17 cellular contexts compared by ENCODE assay signal in genomic region chr1:119874186-119874585, GRCh38. TPM values are rescaled to one million over a fixed set of nuclear protein-coding genes. Genes with fewer than 3 reads are reported as not detected.
DNase-seq lines count a peak whose midpoint lies in the region; ATAC-seq, FAIRE-seq and TF ChIP-seq lines count a peak whose summit lies in the region.
"Had no signal": no experiment of that assay in that cellular context is flagged by ENCODE, and none has a peak within 500 bp of the region (broad histone marks: within the 10 kb centered on the region; RNA-seq: fewer than 3 reads in every experiment).

No MANE protein-coding gene starts in this region.

- no peaks in the 10 kb centered on the region for H3K27me3 ChIP-seq in K562 (ENCODE audit: control insufficient read depth in 2 of 2, insufficient read depth in 2 of 2, low read length in 2 of 2)
- H3K27me3 ChIP-seq: BLaER1 had no signal

- no TSS peak for BruUV-seq in K562 (replicated peaks; lab: Mats Ljungman, UMichigan)

- DNase-seq in activated CD4-positive, alpha-beta T cell treated with anti-CD3 and anti-CD28 coated beads, Interleukin-2, amount 10 ng/mL, durations not matched to agents 24 days and 14 days = peak; percentile 45
- DNase-seq in activated CD4-positive, alpha-beta T cell treated with anti-CD3 and anti-CD28 coated beads for 4 hours = no peak
- DNase-seq in K562 (ENCODE audit: extremely low read depth in 1 of 4, low spot score in 3 of 4) (peak in 2 of 4 experiments; percentile 59 to 81), occipital lobe (lab: John Stamatoyannopoulos, UW) (no peak)
- no peak for DNase-seq in central memory CD4-positive, alpha-beta T cell
- DNase-seq: DMS 273 treated with DMSO at 0.1 percent for 48 hours, H7, Karpas-422, NCI-H1930, NCI-H2171 treated with DMSO at 0.1 percent for 48 hours, NCI-H510A had no signal

- H3K27ac Mint-ChIP-seq in activated CD4-positive, alpha-beta T cell treated with anti-CD3 and anti-CD28 coated beads, Interleukin-2, amount 10 ng/mL, durations not matched to agents 24 days and 14 days = no peak overlapping the region
- peak overlapping the region; percentile 88 to 93 (median 89) for H3K27ac Mint-ChIP-seq in nephron

- no peak overlapping the region for H2AFZ ChIP-seq in K562 (ENCODE audit: low read depth, low read length)

- H3K4me1 Mint-ChIP-seq in activated CD4-positive, alpha-beta T cell treated with anti-CD3 and anti-CD28 coated beads, Interleukin-2, amount 10 ng/mL, durations not matched to agents 24 days and 14 days = peaks cover 4% of the 10 kb centered on the region
- H3K4me1 Mint-ChIP-seq in nephron = peaks cover 52% of the 10 kb centered on the region

- CTCF ChIA-PET in K562 (lab: Yijun Ruan, JAX; ENCODE audit: low intra/inter-chr PET ratio) = no interaction called here

- peaks cover 35% of the 10 kb centered on the region for H3K27me3 Mint-ChIP-seq in activated CD4-positive, alpha-beta T cell treated with anti-CD3 and anti-CD28 coated beads, Interleukin-2, amount 10 ng/mL, durations not matched to agents 24 days and 14 days
- H3K27me3 Mint-ChIP-seq in nephron (ENCODE audit: low read depth) = peaks cover 3% of the 10 kb centered on the region

- peak in 2 of 3 experiments; percentile 7 to 17; a peak in 1 of 6 replicates for TF ChIP-seq CTCF in K562 (IDR thresholded peaks at IDR 0.05 in 2 of 3, conservative IDR thresholded peaks at IDR 0.05 in 1 of 3; ENCODE audit: insufficient read depth in 2 of 3, low read depth in 1 of 3, low read length in 3 of 3)
- no peak for TF ChIP-seq CTCF in nephron (IDR thresholded peaks at IDR 0.05; ENCODE audit: unreplicated experiment in 3 of 3)

- peak overlapping the region; percentile 39; the same call in 1 of the 2 replicates for H3K4me2 ChIP-seq in K562 (ENCODE audit: insufficient read depth, low read length)
- H3K4me2 ChIP-seq: BLaER1 had no signal

- H3K4me3 Mint-ChIP-seq in activated CD4-positive, alpha-beta T cell treated with anti-CD3 and anti-CD28 coated beads, Interleukin-2, amount 10 ng/mL, durations not matched to agents 24 days and 14 days = no peak overlapping the region
- H3K4me3 Mint-ChIP-seq in nephron = no peak overlapping the region

- no peaks in the 10 kb centered on the region for H3K79me2 ChIP-seq in K562 (ENCODE audit: control insufficient read depth, insufficient read depth, low read length)

- no peaks in the 10 kb centered on the region for H3K9me1 ChIP-seq in K562 (ENCODE audit: control insufficient read depth, insufficient read depth, low read length)

- H3K9ac ChIP-seq in K562 (ENCODE audit: insufficient read depth in 1 of 2, low read depth in 2 of 2, low read length in 2 of 2) = peak overlapping the region in 1 of 2 experiments; percentile 31; a peak in 1 of 4 replicates
- H3K9ac ChIP-seq: BLaER1 had no signal

- H3K36me3 Mint-ChIP-seq in activated CD4-positive, alpha-beta T cell treated with anti-CD3 and anti-CD28 coated beads, Interleukin-2, amount 10 ng/mL, durations not matched to agents 24 days and 14 days (ENCODE audit: low read depth) = no peaks in the 10 kb centered on the region
- H3K36me3 Mint-ChIP-seq in nephron (ENCODE audit: low read depth) = no peaks in the 10 kb centered on the region

- peak; percentile 83 for ATAC-seq in K562
- no peak for ATAC-seq in GM18858 (IDR thresholded peaks at IDR 0.05; ENCODE audit: unreplicated experiment)
- no peak for ATAC-seq in GM19035 (IDR thresholded peaks at IDR 0.05; ENCODE audit: unreplicated experiment)
- ATAC-seq: HepG2 had no signal

- peak; percentile 76; the same call in 1 of the 2 replicates for TF ChIP-seq EP300 in K562 (IDR thresholded peaks at IDR 0.05; ENCODE audit: low read length)

- H3K36me3 ChIP-seq in K562 (ENCODE audit: control insufficient read depth, insufficient read depth, low read length) = no peaks in the 10 kb centered on the region
- H3K36me3 ChIP-seq: BLaER1 had no signal

- H3K4me3 ChIP-seq in K562 = no peak overlapping the region
- H3K4me3 ChIP-seq: BLaER1 had no signal

- no peaks in the 10 kb centered on the region for H3K9me3 ChIP-seq in K562 (replicated peaks; ENCODE audit: control insufficient read depth, insufficient read depth, low read depth, low read length)
- H3K9me3 ChIP-seq: BLaER1 had no signal

- POLR2A ChIA-PET in K562 (lab: Yijun Ruan, JAX) = no interaction called here

- H3K9me3 Mint-ChIP-seq in activated CD4-positive, alpha-beta T cell treated with anti-CD3 and anti-CD28 coated beads, Interleukin-2, amount 10 ng/mL, durations not matched to agents 24 days and 14 days = no peaks in the 10 kb centered on the region
- H3K9me3 Mint-ChIP-seq in nephron = no peaks in the 10 kb centered on the region

- peak in 1 of 2 experiments; percentile 19; a peak in 2 of 4 replicates for TF ChIP-seq RAD21 in K562 (CRISPR knock-in tag; conservative IDR thresholded peaks at IDR 0.05 in 1 of 2, IDR thresholded peaks at IDR 0.05 in 1 of 2)

- no peak overlapping the region; the same call in 2 of the 3 replicates for H3K27ac ChIP-seq in K562 (ENCODE audit: extremely low read depth, low read depth, low read length)
- H3K27ac ChIP-seq: 22Rv1, BLaER1 had no signal

- intact Hi-C loops in activated CD4-positive, alpha-beta T cell treated with anti-CD3 and anti-CD28 coated beads, Interleukin-2, amount 10 ng/mL, durations not matched to agents 24 days and 14 days (cut with micrococcal nuclease) = loop anchor here (10.0 kb wide), 2 partner anchors 69 to 129 kb away; no protein-coding TSS in a partner anchor
- intact Hi-C loops in K562 (cut with micrococcal nuclease) = no loop called here

- H4K20me1 ChIP-seq in K562 (replicated peaks; ENCODE audit: control insufficient read depth, insufficient read depth, low read length) = no peaks in the 10 kb centered on the region
- H4K20me1 ChIP-seq: BLaER1 had no signal

- in situ Hi-C loops in K562 (cut with MboI) = no loop called here

- peaks cover 4 to 20% of the 10 kb centered on the region in 2 experiments; a peak in 3 of 5 replicates for H3K4me1 ChIP-seq in K562 (replicated peaks in 1 of 2; ENCODE audit: control insufficient read depth in 2 of 2, insufficient read depth in 2 of 2, low read length in 2 of 2)

- 0% methylated on average over 2 of the region's 2 CpGs for WGBS in K562 (ENCODE audit: insufficient coverage, low coverage, missing lambda C conversion rate)

- TF ChIP-seq POLR2A in K562 (conservative IDR thresholded peaks at IDR 0.05) = no peak

- FAIRE-seq in K562 (lab: Jason Lieb, UNC) = peak; percentile 95
- FAIRE-seq: HepG2 had no signal

TF ChIP-seq in K562, 482 proteins besides CTCF, POLR2A, EP300 and RAD21 (continues in another document):
- TF ChIP-seq ERF (CRISPR knock-in tag; IDR thresholded peaks at IDR 0.05) (peak; percentile 44; the same call in 1 of the 2 replicates), CBFA2T2 (conservative IDR thresholded peaks at IDR 0.05) (peak; percentile 76), SNIP1 (IDR thresholded peaks at IDR 0.05; ENCODE audit: low read depth) (no peak), ZKSCAN3 (CRISPR knock-in tag; IDR thresholded peaks at IDR 0.05) (no peak), CXXC5 (CRISPR knock-in tag; IDR thresholded peaks at IDR 0.05) (0 out of 2 replicates have a peak, but pooled peaks have one; percentile 28), PTBP1 (IDR thresholded peaks at IDR 0.05; ENCODE audit: low read depth, low read length) (no peak), MEF2D (tag; conservative IDR thresholded peaks at IDR 0.05; ENCODE audit: low read depth) (no peak), FOXK2 (conservative IDR thresholded peaks at IDR 0.05 in 1 of 2, IDR thresholded peaks at IDR 0.05 in 1 of 2; ENCODE audit: low read depth in 2 of 2) (peak; percentile 49 to 69)
- TF ChIP-seq, protein P1, sequence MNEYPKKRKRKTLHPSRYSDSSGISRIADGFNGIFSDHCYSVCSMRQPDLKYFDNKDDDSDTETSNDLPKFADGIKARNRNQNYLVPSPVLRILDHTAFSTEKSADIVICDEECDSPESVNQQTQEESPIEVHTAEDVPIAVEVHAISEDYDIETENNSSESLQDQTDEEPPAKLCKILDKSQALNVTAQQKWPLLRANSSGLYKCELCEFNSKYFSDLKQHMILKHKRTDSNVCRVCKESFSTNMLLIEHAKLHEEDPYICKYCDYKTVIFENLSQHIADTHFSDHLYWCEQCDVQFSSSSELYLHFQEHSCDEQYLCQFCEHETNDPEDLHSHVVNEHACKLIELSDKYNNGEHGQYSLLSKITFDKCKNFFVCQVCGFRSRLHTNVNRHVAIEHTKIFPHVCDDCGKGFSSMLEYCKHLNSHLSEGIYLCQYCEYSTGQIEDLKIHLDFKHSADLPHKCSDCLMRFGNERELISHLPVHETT (CRISPR knock-in tag; conservative IDR thresholded peaks at IDR 0.05 in 1 of 2, IDR thresholded peaks at IDR 0.05 in 1 of 2) = peak in 1 of 2 experiments; percentile 65; a peak in 1 of 4 replicates

RNA-seq across cellular contexts. Expression of gene ADAM30, which starts 22.1 kb away (rescaled TPM):
- total RNA-seq in activated CD4-positive, alpha-beta T cell treated with anti-CD3 and anti-CD28 coated beads, Interleukin-2, amount 10 ng/mL, durations not matched to agents 24 days and 14 days = not detected in 2 replicates
- total RNA-seq in K562 (2011; cell fraction: chromatin; rRNA removed; ENCODE audit: low replicate concordance) = not detected in 2 replicates
- not detected in 2 replicates for total RNA-seq in K562 (2011; cell fraction: nucleolus; rRNA removed)
- total RNA-seq in K562 (2011; cell fraction: nucleoplasm; rRNA removed) = not detected in 2 replicates
- total RNA-seq in K562 (2014; rRNA removed) (not detected in 2 replicates), K562 (2014; rRNA removed; fragmentation: Illumina TruSeq; extraction: Trizol) (not detected in 2 replicates), K562 (2015; rRNA removed; fragmentation: Illumina TruSeq; extraction: Trizol) (not detected in 2 replicates), K562 (2021) (not detected in 2 replicates), occipital lobe (not detected)
- polyA plus RNA-seq in K562 (2011; rRNA removed) (not detected in 2 replicates), K562 (2014; fragmentation: Illumina TruSeq; extraction: Trizol) (not detected in 2 replicates), K562 (2014; fragmentation: Nextera tagmentation; extraction: Ambion mirVana) (not detected), K562 (2014; rRNA removed) (not detected in 2 replicates)
- not detected in 2 replicates for polyA plus RNA-seq in K562 (2011; cell fraction: cytosol; rRNA removed)
- not detected in 2 replicates for polyA plus RNA-seq in K562 (2011; cell fraction: nucleus; rRNA removed)
- polyA plus RNA-seq in K562 (2012) = not detected in 2 replicates
- polyA minus RNA-seq in K562 (2011; rRNA and poly(A)+ RNA removed) = not detected in 2 replicates
- polyA minus RNA-seq in K562 (2011; cell fraction: cytosol; rRNA and poly(A)+ RNA removed) = not detected in 2 replicates
- not detected in 2 replicates for polyA minus RNA-seq in K562 (2011; cell fraction: nucleus; rRNA and poly(A)+ RNA removed)
- total RNA-seq: H7, HepG2 had no signal
- polyA plus RNA-seq: HepG2 had no signal

Comparison
In these comparisons a context has a peak if more than half of its experiments do, and no peak if none do; other contexts are left out.
1. CTCF ChIP-seq: peak in K562 (2 of 3); none in nephron (0 of 3).